Comparison of ENCODE assay signal across 24 cellular contexts in the genomic region with DNA sequence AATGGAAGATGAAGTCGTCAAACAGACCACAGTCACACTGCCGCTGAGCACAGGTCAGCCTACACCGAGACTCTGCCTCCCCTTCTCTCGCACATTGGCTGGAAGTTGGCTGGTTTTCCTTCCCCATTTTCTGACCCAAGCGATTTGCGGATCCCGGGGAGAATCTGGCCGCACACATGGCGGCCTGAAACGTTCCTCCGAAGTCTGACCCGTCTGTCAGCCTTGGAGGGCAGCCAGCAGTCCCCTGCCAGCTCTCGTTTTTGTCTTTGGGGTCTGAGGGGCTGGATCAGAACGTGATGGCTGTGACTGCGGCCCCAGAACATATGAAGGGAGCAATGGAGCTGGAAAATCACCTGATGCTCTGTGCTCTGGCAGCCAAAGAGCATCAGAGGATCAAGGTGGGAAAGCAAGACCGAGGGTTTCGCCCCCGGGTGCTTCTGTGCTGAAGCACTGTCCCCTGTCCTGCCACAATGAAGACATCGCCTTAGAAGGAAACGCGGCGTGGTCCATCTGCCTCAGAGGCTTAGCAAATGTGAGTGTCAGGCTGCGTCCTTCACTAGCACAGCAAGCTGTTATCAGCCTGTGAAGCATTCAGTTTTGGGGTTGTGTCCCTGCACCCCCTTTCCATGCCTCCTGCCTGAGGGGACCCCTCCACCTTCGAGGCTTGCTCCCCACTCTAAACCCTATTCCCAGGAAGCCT.
"Had no signal": no experiment of that assay in that cellular context is flagged by ENCODE, and none has a peak within 500 bp of the region (broad histone marks: within the 10 kb centered on the region; RNA-seq: fewer than 3 reads in every experiment).

No MANE protein-coding gene starts in this region.

- H3K4me3 ChIP-seq: dorsolateral prefrontal cortex, lower lobe of right lung, right lobe of liver, smooth muscle cell, thoracic aorta, tibial nerve, upper lobe of left lung had no signal

- FAIRE-seq: colon, frontal cortex, urothelium cell line had no signal

- H3K79me2 ChIP-seq: parathyroid adenoma had no signal

- DNase-seq: dorsolateral prefrontal cortex; effector CD4-positive, alpha-beta T cell; hypothalamus; immature natural killer cell; islet precursor cell; left ventricle myocardium superior; lower lobe of right lung; natural killer cell; right lobe of liver; stimulated activated CD4-positive, alpha-beta T cell treated with anti-CD3 and anti-CD28 coated beads, Interleukin-12 subunit alpha, Interleukin-12 subunit beta, amount 100 ng/mL, for 4 hours; stimulated activated CD4-positive, alpha-beta T cell treated with anti-CD3 and anti-CD28 coated beads, Interleukin-1b, Interleukin-23, amount 100 ng/mL, for 48 hours; stimulated activated CD4-positive, alpha-beta T cell treated with anti-CD3 and anti-CD28 coated beads, Interleukin-4, amount 100 ng/mL, for 24 hours; stimulated activated naive CD4-positive, alpha-beta T cell treated with Interleukin-2 at 50 U/mL for 16 hours; upper lobe of left lung had no signal

- H2AFZ ChIP-seq: parathyroid adenoma had no signal

- H3K27me3 ChIP-seq: neutrophil, right lobe of liver, tibial nerve, upper lobe of left lung had no signal

- H3K4me2 ChIP-seq: smooth muscle cell had no signal

- H3K9me3 ChIP-seq: lower lobe of right lung, neutrophil, right lobe of liver, thoracic aorta, upper lobe of left lung had no signal

- H3K4me1 ChIP-seq: lower lobe of right lung, parathyroid adenoma, right lobe of liver, tibial nerve, upper lobe of left lung had no signal

- ATAC-seq: left ventricle myocardium superior; lower lobe of right lung; natural killer cell; right lobe of liver; stimulated activated effector memory CD8-positive, alpha-beta T cell treated with anti-CD3 and anti-CD28 coated beads, Interleukin-12 subunit alpha, Interleukin-12 subunit beta, amount 100 ng/mL, for 72 hours had no signal

- H3K27ac ChIP-seq: dorsolateral prefrontal cortex, lower lobe of right lung, neutrophil, parathyroid adenoma, right lobe of liver, thoracic aorta, tibial nerve, upper lobe of left lung had no signal

- H3K27ac Mint-ChIP-seq: immature natural killer cell; natural killer cell; progenitor cell of endocrine pancreas; stimulated activated effector memory CD8-positive, alpha-beta T cell treated with anti-CD3 and anti-CD28 coated beads, Interleukin-12 subunit alpha, Interleukin-12 subunit beta, amount 100 ng/mL, for 72 hours had no signal

- H3K4me3 Mint-ChIP-seq: immature natural killer cell; natural killer cell; stimulated activated effector memory CD8-positive, alpha-beta T cell treated with anti-CD3 and anti-CD28 coated beads, Interleukin-12 subunit alpha, Interleukin-12 subunit beta, amount 100 ng/mL, for 72 hours had no signal

- H3K36me3 Mint-ChIP-seq: immature natural killer cell; natural killer cell; stimulated activated effector memory CD8-positive, alpha-beta T cell treated with anti-CD3 and anti-CD28 coated beads, Interleukin-12 subunit alpha, Interleukin-12 subunit beta, amount 100 ng/mL, for 72 hours had no signal

- H3K4me1 Mint-ChIP-seq: immature natural killer cell; natural killer cell; stimulated activated effector memory CD8-positive, alpha-beta T cell treated with anti-CD3 and anti-CD28 coated beads, Interleukin-12 subunit alpha, Interleukin-12 subunit beta, amount 100 ng/mL, for 72 hours had no signal

- H3K9ac ChIP-seq: parathyroid adenoma had no signal

- H3K36me3 ChIP-seq: lower lobe of right lung, neutrophil, right lobe of liver, thoracic aorta, upper lobe of left lung had no signal
